ENCODE assay signal across 13 cellular contexts in genomic region chr12:51907864-51908425, GRCh38. TPM values are rescaled to one million over a fixed set of nuclear protein-coding genes. Genes with fewer than 3 reads are reported as not detected.
DNase-seq lines count a peak whose midpoint lies in the region; ATAC-seq, FAIRE-seq and TF ChIP-seq lines count a peak whose summit lies in the region.
"Had no signal": no experiment of that assay in that cellular context is flagged by ENCODE, and none has a peak within 500 bp of the region (broad histone marks: within the 10 kb centered on the region; RNA-seq: fewer than 3 reads in every experiment).

No MANE protein-coding gene starts in this region.

- no peaks in the 10 kb centered on the region for H3K36me3 ChIP-seq in GM23248 (ENCODE audit: low read depth)
- H3K36me3 ChIP-seq in kidney (ENCODE audit: control insufficient read depth in 1 of 2, insufficient read depth in 2 of 2, low read length in 2 of 2), result no peaks in the 10 kb centered on the region
- no peaks in the 10 kb centered on the region for H3K36me3 ChIP-seq in gastrocnemius medialis
- no peaks in the 10 kb centered on the region for H3K36me3 ChIP-seq in CD4-positive, alpha-beta memory T cell (ENCODE audit: insufficient read depth, low read length)

- intact Hi-C loops in kidney (cut with DNase I) (no loop called here), gastrocnemius medialis (cut with DNase I; ENCODE audit: low total_unique reads) (no loop called here)
- intact Hi-C loops in CD4-positive, alpha-beta memory T cell (cut with micrococcal nuclease), result no loop called here

- peaks cover 32% of the 10 kb centered on the region for H3F3A ChIP-seq in GM23248 (ENCODE audit: insufficient read depth)

- H3K9me3 Mint-ChIP-seq in CD4-positive, alpha-beta memory T cell, result no peaks in the 10 kb centered on the region

- DNase-seq in GM23248 (no peak), caudate nucleus (lab: John Stamatoyannopoulos, UW) (no peak), kidney (peak; percentile 39), gastrocnemius medialis (no peak), NCI-H510A treated with DMSO at 0.1 percent for 48 hours (lab: John Stamatoyannopoulos, UW) (no peak), GM12892 (ENCODE audit: insufficient read length) (no peak)
- no peak for DNase-seq in CD4-positive, alpha-beta memory T cell
- DNase-seq: activated CD4-positive, CD25-positive, alpha-beta regulatory T cell treated with anti-CD3 and anti-CD28 coated beads, Interleukin-2, amount 50 U/mL, for 72 hours; anterior cingulate cortex; Calu3; stimulated activated naive CD8-positive, alpha-beta T cell treated with anti-CD3 and anti-CD28 coated beads, Interleukin-15, Interleukin-2, amounts not matched to agents 100 U/mL and 50 U/mL, for 24 hours had no signal

- no peaks in the 10 kb centered on the region for H4K20me1 ChIP-seq in GM23248 (ENCODE audit: insufficient read depth)

- no peak for FAIRE-seq in kidney (lab: Jason Lieb, UNC)
- no peak for FAIRE-seq in GM12892 (lab: Jason Lieb, UNC)

- H3K4me1 ChIP-seq in GM23248 (ENCODE audit: insufficient read depth), result peaks cover 62% of the 10 kb centered on the region
- peaks cover 12 to 23% of the 10 kb centered on the region in 2 donors for H3K4me1 ChIP-seq in kidney (ENCODE audit: control insufficient read depth in 1 of 2, insufficient read depth in 1 of 2, low read depth in 1 of 2, low read length in 2 of 2)
- H3K4me1 ChIP-seq in gastrocnemius medialis, result peaks cover 34 to 36% of the 10 kb centered on the region in 2 donors
- no peaks in the 10 kb centered on the region for H3K4me1 ChIP-seq in CD4-positive, alpha-beta memory T cell (ENCODE audit: insufficient read depth, low read length)

- H3K4me3 Mint-ChIP-seq in CD4-positive, alpha-beta memory T cell, result peak overlapping the region in 1 of 8 donors; percentile 22

- no peak for TF ChIP-seq POLR2A in gastrocnemius medialis (IDR thresholded peaks at IDR 0.05)
- TF ChIP-seq POLR2A in GM12892 (IDR thresholded peaks at IDR 0.05; ENCODE audit: low read depth, low read length), result no peak

- 10 to 18% methylated on average over 7 of the region's 7 CpGs for WGBS in GM23248 (ENCODE audit: low coverage in 1 of 2, low lambda C conversion rate in 2 of 2, missing lambda C conversion rate in 2 of 2), 2 experiments

- no peaks in the 10 kb centered on the region for H3K27me3 ChIP-seq in GM23248 (replicated peaks; ENCODE audit: insufficient read depth)
- peaks cover 12 to 18% (median 15%) of the 10 kb centered on the region in 3 donors for H3K27me3 ChIP-seq in gastrocnemius medialis
- peaks cover 21% of the 10 kb centered on the region for H3K27me3 ChIP-seq in CD4-positive, alpha-beta memory T cell (ENCODE audit: insufficient read depth, low read length)

- ATAC-seq in gastrocnemius medialis (no peak), HG03280 (IDR thresholded peaks at IDR 0.05; ENCODE audit: unreplicated experiment) (no peak)
- ATAC-seq: stimulated activated naive CD8-positive, alpha-beta T cell treated with anti-CD3 and anti-CD28 coated beads, Interleukin-15, Interleukin-2, amounts not matched to agents 100 U/mL and 50 U/mL, for 24 hours had no signal

- POLR2A ChIA-PET in CD4-positive, alpha-beta memory T cell (lab: Charles Lee; ENCODE audit: partially characterized antibody), result no interaction called here

- in situ Hi-C loops in GM23248 (cut with MboI) (no loop called here), gastrocnemius medialis (cut with MboI; ENCODE audit: low sequenced_read_pairs in 4 of 4) (no loop called here)

- peaks cover 16 to 32% of the 10 kb centered on the region in 2 donors for H3K27me3 Mint-ChIP-seq in CD4-positive, alpha-beta memory T cell

- H3K4me2 ChIP-seq in GM23248 (ENCODE audit: unreplicated experiment), result peak overlapping the region; percentile 84

- peak overlapping the region; percentile 82 for H3K4me3 ChIP-seq in GM23248
- peak overlapping the region; percentile 76 to 77 for H3K4me3 ChIP-seq in kidney (ENCODE audit: low read length in 2 of 2)
- peak overlapping the region; percentile 44 to 70 (median 60) for H3K4me3 ChIP-seq in gastrocnemius medialis
- no peak overlapping the region for H3K4me3 ChIP-seq in CD4-positive, alpha-beta memory T cell (ENCODE audit: low read length in 2 of 2)

- H3K9ac ChIP-seq in GM23248, result peak overlapping the region; percentile 83
- H3K9ac ChIP-seq in kidney (ENCODE audit: low read length in 2 of 2), result peak overlapping the region; percentile 57 to 63

- CTCF ChIA-PET in CD4-positive, alpha-beta memory T cell (lab: Charles Lee; ENCODE audit: partially characterized antibody), result no interaction called here

- peaks cover 0 to 8% (median 4%) of the 10 kb centered on the region in 4 donors for H3K4me1 Mint-ChIP-seq in CD4-positive, alpha-beta memory T cell

- peaks cover 48% of the 10 kb centered on the region for H3K79me2 ChIP-seq in GM23248 (ENCODE audit: insufficient read depth)

- H3K27ac ChIP-seq in GM23248 (no peak overlapping the region), caudate nucleus (ENCODE audit: low read depth, low read length) (peak overlapping the region; percentile 68), kidney (ENCODE audit: low read depth in 2 of 2, low read length in 2 of 2) (peak overlapping the region; percentile 66 to 91), gastrocnemius medialis (peak overlapping the region; percentile 78 to 91 (median 86))
- no peak overlapping the region for H3K27ac ChIP-seq in CD4-positive, alpha-beta memory T cell (ENCODE audit: low read depth, low read length)

- no peaks in the 10 kb centered on the region for H3K9me2 ChIP-seq in GM23248 (ENCODE audit: insufficient read depth)

- no peak for TF ChIP-seq CTCF in kidney (IDR thresholded peaks at IDR 0.05; ENCODE audit: borderline replicate concordance, extremely low read depth, insufficient read depth)
- no peak for TF ChIP-seq CTCF in gastrocnemius medialis (IDR thresholded peaks at IDR 0.05 in 4 of 5, conservative IDR thresholded peaks at IDR 0.05 in 1 of 5)

- H2AFZ ChIP-seq in GM23248, result peak overlapping the region; percentile 84

- H3K9me3 ChIP-seq in GM23248 (ENCODE audit: low read depth) (no peaks in the 10 kb centered on the region), kidney (ENCODE audit: control insufficient read depth in 1 of 2, low read length in 2 of 2) (no peaks in the 10 kb centered on the region), gastrocnemius medialis (no peaks in the 10 kb centered on the region)
- H3K9me3 ChIP-seq in CD4-positive, alpha-beta memory T cell (ENCODE audit: control insufficient read depth in 1 of 2, low read length in 2 of 2), result no peaks in the 10 kb centered on the region

- no peaks in the 10 kb centered on the region for H3K36me3 Mint-ChIP-seq in CD4-positive, alpha-beta memory T cell

- no peak overlapping the region for H3K27ac Mint-ChIP-seq in CD4-positive, alpha-beta memory T cell

RNA-seq across cellular contexts. Expression of gene ACVRL1, which starts 0.6 kb away (rescaled TPM):
- total RNA-seq in GM23248 (2014; rRNA removed; shearing (Covaris generic)), result 67.4 and 114 TPM in 2 replicates
- polyA plus RNA-seq in GM23248 (2016; fragmentation: Nextera tagmentation; extraction: Ambion mirVana) (18.9 and 19.1 TPM in 2 replicates), kidney (ENCODE audit: insufficient read depth, low read depth, low replicate concordance) (29.1 TPM)
- total RNA-seq in kidney (88.4 TPM), gastrocnemius medialis (10 to 100 TPM; 37.1 to 53.5 (median 43.3) TPM)
- under 1 TPM; 0.15 to 0.83 TPM for total RNA-seq in CD4-positive, alpha-beta memory T cell
- not detected for polyA plus RNA-seq in CD4-positive, alpha-beta memory T cell
- polyA plus RNA-seq in GM12892 (2012; ENCODE audit: missing spikeins), result 0.40 TPM
- total RNA-seq: Calu3, OCI-LY7 had no signal

RNA-seq across cellular contexts. Expression of gene ANKRD33, which starts 20.0 kb away (rescaled TPM):
- total RNA-seq in GM23248 (2014; rRNA removed; shearing (Covaris generic)), result not detected in 2 replicates
- polyA plus RNA-seq in GM23248 (2016; fragmentation: Nextera tagmentation; extraction: Ambion mirVana) (not detected in 2 replicates), kidney (ENCODE audit: insufficient read depth, low read depth, low replicate concordance) (not detected)
- total RNA-seq in kidney (not detected), gastrocnemius medialis (not detected)
- not detected for total RNA-seq in CD4-positive, alpha-beta memory T cell
- polyA plus RNA-seq in CD4-positive, alpha-beta memory T cell, result not detected
- not detected for polyA plus RNA-seq in GM12892 (2012; ENCODE audit: missing spikeins)
- total RNA-seq: Calu3, OCI-LY7 had no signal

RNA-seq across cellular contexts. Expression of gene ACVR1B, which starts 43.6 kb away (rescaled TPM):
- total RNA-seq in GM23248 (2014; rRNA removed; shearing (Covaris generic)), result 16.4 and 17.0 TPM in 2 replicates
- 2.8 and 3.1 TPM in 2 replicates for polyA plus RNA-seq in GM23248 (2016; fragmentation: Nextera tagmentation; extraction: Ambion mirVana)
- total RNA-seq in kidney, result 95.5 TPM
- 30.6 TPM for polyA plus RNA-seq in kidney (ENCODE audit: insufficient read depth, low read depth, low replicate concordance)
- total RNA-seq in gastrocnemius medialis, result 10 to 100 TPM in 3 of 4 donors, 1 to 10 TPM in 1; 8.7 to 15.9 (median 10.1) TPM
- 10 to 100 TPM; 10.8 to 12.6 TPM for total RNA-seq in CD4-positive, alpha-beta memory T cell
- 1 to 10 TPM in 1 of 2 donors, under 1 TPM in 1; 0.42 to 2.5 TPM for polyA plus RNA-seq in CD4-positive, alpha-beta memory T cell
- 0.42 TPM for polyA plus RNA-seq in GM12892 (2012; ENCODE audit: missing spikeins)

RNA-seq across cellular contexts. Expression of gene FIGNL2, which starts 59.4 kb away (rescaled TPM):
- 0.32 and 0.76 TPM in 2 replicates for total RNA-seq in GM23248 (2014; rRNA removed; shearing (Covaris generic))
- polyA plus RNA-seq in GM23248 (2016; fragmentation: Nextera tagmentation; extraction: Ambion mirVana) (0.13 and 0.23 TPM in 2 replicates), kidney (ENCODE audit: insufficient read depth, low read depth, low replicate concordance) (3.1 TPM)
- total RNA-seq in kidney (6.1 TPM), gastrocnemius medialis (under 1 TPM in 2 of 4 donors, not detected in 2; 0.07 to 0.25 TPM)
- total RNA-seq in CD4-positive, alpha-beta memory T cell, result 1 to 10 TPM; 1.2 to 1.5 TPM
- polyA plus RNA-seq in CD4-positive, alpha-beta memory T cell, result under 1 TPM in 1 of 2 donors, not detected in 1; 0.10 TPM
- not detected for polyA plus RNA-seq in GM12892 (2012; ENCODE audit: missing spikeins)
- total RNA-seq: Calu3, OCI-LY7 had no signal

Comparison
In these comparisons a context has a peak if more than half of its experiments do, and no peak if none do; other contexts are left out.
1. H3K27ac ChIP-seq: peak in caudate nucleus (single experiment), kidney (2 of 2) and gastrocnemius medialis (4 of 4); none in GM23248 (single experiment) and CD4-positive, alpha-beta memory T cell (single experiment).
2. H3K4me3 ChIP-seq: peak in GM23248 (single experiment), kidney (2 of 2) and gastrocnemius medialis (4 of 4); none in CD4-positive, alpha-beta memory T cell (0 of 2).
3. RNA of gene ACVRL1, which starts 0.6 kb away (total RNA-seq): 67.4 to 114 TPM in GM23248, 88.4 TPM in kidney (single experiment) and 37.1 to 53.5 TPM in gastrocnemius medialis; 0.15 to 0.83 TPM in CD4-positive, alpha-beta memory T cell; every median in the first group is over 10 times any median in the second.